Comparison of ENCODE assay signal across 15 cellular contexts in genomic region chr12:2319136-2319535, GRCh38.
A peak's percentile ranks its signal among the peaks of the same experiment; 100 is the strongest.
DNase-seq lines count a peak whose midpoint lies in the region; ATAC-seq and TF ChIP-seq lines count a peak whose summit lies in the region.
"Had no signal": no experiment of that assay in that cellular context is flagged by ENCODE, and none has a peak within 500 bp of the region (broad histone marks: within the 10 kb centered on the region; RNA-seq: fewer than 3 reads in every experiment).

No MANE protein-coding gene starts in this region.

- H2BK120ac ChIP-seq in H9 (ENCODE audit: low read depth, low read length, poor library complexity, severe bottlenecking): no peak overlapping the region

- no peak overlapping the region for H3K4me2 ChIP-seq in H9 (ENCODE audit: insufficient read depth, insufficient read length, low read length)

- H3K27me3 ChIP-seq in H9 (ENCODE audit: insufficient read depth, low read length) (no peaks in the 10 kb centered on the region), SJSA1 (replicated peaks) (no peaks in the 10 kb centered on the region)

- H3T11ph ChIP-seq in H9 (ENCODE audit: low read length): no peak overlapping the region

- H4K91ac ChIP-seq in H9 (ENCODE audit: insufficient read length, low read depth, low read length): no peak overlapping the region

- no peak overlapping the region; the same call in 1 of the 2 replicates for H3K14ac ChIP-seq in H9 (ENCODE audit: insufficient read depth, low read length)

- H4K20me1 ChIP-seq in H9 (ENCODE audit: control insufficient read depth, insufficient read depth, insufficient read length): no peaks in the 10 kb centered on the region

- H4K8ac ChIP-seq in H9 (replicated peaks; ENCODE audit: insufficient read length, low read depth, low read length): no peak overlapping the region

- no peak overlapping the region for H3K4me3 Mint-ChIP-seq in H9
- no peak overlapping the region for H3K4me3 Mint-ChIP-seq in stimulated activated effector memory CD8-positive, alpha-beta T cell treated with anti-CD3 and anti-CD28 coated beads, Interleukin-12 subunit alpha, Interleukin-12 subunit beta, amount 100 ng/mL, for 72 hours

- H3K23ac ChIP-seq in H9 (ENCODE audit: insufficient read length, low read depth, low read length): no peak overlapping the region

- TF ChIP-seq CTCF in H9 (conservative IDR thresholded peaks at IDR 0.05): no peak

- H3K9me3 ChIP-seq in H9 (ENCODE audit: control insufficient read depth, low read depth, low read length): no peaks in the 10 kb centered on the region
- no peaks in the 10 kb centered on the region for H3K9me3 ChIP-seq in SJSA1 (replicated peaks)
- H3K9me3 ChIP-seq in mesodermal cell (ENCODE audit: control insufficient read depth, low read length): peaks cover 3% of the 10 kb centered on the region
- H3K9me3 ChIP-seq: SK-N-SH had no signal

- no peaks in the 10 kb centered on the region for H3K23me2 ChIP-seq in H9 (ENCODE audit: insufficient read length, low read depth, low read length, poor library complexity, severe bottlenecking)

- H3K79me1 ChIP-seq in H9 (ENCODE audit: insufficient read depth, low read depth, low read length, poor library complexity, severe bottlenecking): no peaks in the 10 kb centered on the region

- WGBS in H9 (ENCODE audit: extremely low coverage, insufficient read length, low lambda C conversion rate): no CpG with 5 or more reads among the region's 14 CpGs
- 92 to 97% methylated on average over 10 to 13 of the region's 14 CpGs for WGBS in mesodermal cell (ENCODE audit: insufficient coverage in 2 of 2), 2 experiments

- no peak overlapping the region for H2AFZ ChIP-seq in H9 (ENCODE audit: low read length)

- peak overlapping the region; percentile 65 for H4K5ac ChIP-seq in H9 (ENCODE audit: insufficient read length, low read depth, low read length)

- DNase-seq in H9: no peak
- DNase-seq in SJSA1 (ENCODE audit: low read depth in 1 of 2, low spot score in 2 of 2): no peak
- no peak for DNase-seq in stimulated activated effector memory CD8-positive, alpha-beta T cell treated with anti-CD3 and anti-CD28 coated beads, Interleukin-12 subunit alpha, Interleukin-12 subunit beta, amount 100 ng/mL, for 72 hours (ENCODE audit: low spot score in 2 of 2)
- DNase-seq: DMS153, Kasumi-1, MV-4-11, NCI-H1417 treated with DMSO at 0.1 percent for 48 hours, NCI-H2081 treated with DMSO at 0.1 percent for 48 hours, NCI-H526, SK-N-SH had no signal

- no peak overlapping the region for H2AK5ac ChIP-seq in H9 (ENCODE audit: insufficient read length, low read length)

- no peak overlapping the region for H3K27ac ChIP-seq in H9 (ENCODE audit: insufficient read length, low read depth, low read length)
- peak overlapping the region; percentile 63 for H3K27ac ChIP-seq in SJSA1
- H3K27ac ChIP-seq in mesodermal cell (ENCODE audit: low read depth, low read length, severe bottlenecking): peak overlapping the region; percentile 57
- H3K27ac ChIP-seq: RWPE1 had no signal

- no peak overlapping the region for H2BK5ac ChIP-seq in H9 (ENCODE audit: insufficient read length, low read length)

- H3K56ac ChIP-seq in H9 (ENCODE audit: insufficient read length, low read depth, low read length): no peak overlapping the region

- no peak overlapping the region for H3K4me3 ChIP-seq in SJSA1
- no peak overlapping the region for H3K4me3 ChIP-seq in mesodermal cell (ENCODE audit: extremely low read depth, insufficient read depth, low read length, poor library complexity, severe bottlenecking)

- no peaks in the 10 kb centered on the region; the same call in 1 of the 2 replicates for H3K27me3 Mint-ChIP-seq in H9 (ENCODE audit: low read depth)

- no peak overlapping the region for H2BK20ac ChIP-seq in H9 (ENCODE audit: low read depth, low read length, poor library complexity, severe bottlenecking)

- H3K18ac ChIP-seq in H9 (ENCODE audit: insufficient read length, low read depth, low read length): peak overlapping the region; percentile 2

- H3K4ac ChIP-seq in H9 (ENCODE audit: low read depth, low read length): no peak overlapping the region

- H3K9ac ChIP-seq in H9 (ENCODE audit: extremely low read depth, insufficient read length, low read length): no peak overlapping the region
- H3K9ac ChIP-seq: SK-N-SH had no signal

- H3K36me3 Mint-ChIP-seq in H9 (ENCODE audit: insufficient read depth in 1 of 3, low read depth in 3 of 3): no peaks in the 10 kb centered on the region
- no peaks in the 10 kb centered on the region for H3K36me3 Mint-ChIP-seq in stimulated activated effector memory CD8-positive, alpha-beta T cell treated with anti-CD3 and anti-CD28 coated beads, Interleukin-12 subunit alpha, Interleukin-12 subunit beta, amount 100 ng/mL, for 72 hours

- H3K79me2 ChIP-seq in H9 (ENCODE audit: insufficient read depth, low read length): no peaks in the 10 kb centered on the region

- no peaks in the 10 kb centered on the region for H3K4me1 ChIP-seq in H9 (ENCODE audit: insufficient read depth, low read length)
- peaks cover 37% of the 10 kb centered on the region for H3K4me1 ChIP-seq in SJSA1 (replicated peaks)
- peaks cover 35% of the 10 kb centered on the region for H3K4me1 ChIP-seq in mesodermal cell (ENCODE audit: control insufficient read depth, insufficient read depth, low read length, poor library complexity, severe bottlenecking)

- peak; percentile 15 for ATAC-seq in stimulated activated effector memory CD8-positive, alpha-beta T cell treated with anti-CD3 and anti-CD28 coated beads, Interleukin-12 subunit alpha, Interleukin-12 subunit beta, amount 100 ng/mL, for 72 hours
- ATAC-seq in HG03175 (IDR thresholded peaks at IDR 0.05; ENCODE audit: unreplicated experiment): no peak
- ATAC-seq in GM21825 (IDR thresholded peaks at IDR 0.05; ENCODE audit: unreplicated experiment): no peak
- no peak for ATAC-seq in GM19467 (IDR thresholded peaks at IDR 0.05; ENCODE audit: unreplicated experiment)

- H2BK12ac ChIP-seq in H9 (ENCODE audit: insufficient read length, low read depth, low read length): no peak overlapping the region

- H3K4me1 Mint-ChIP-seq in H9: peaks cover 5 to 11% of the 10 kb centered on the region in 2 experiments
- H3K4me1 Mint-ChIP-seq in stimulated activated effector memory CD8-positive, alpha-beta T cell treated with anti-CD3 and anti-CD28 coated beads, Interleukin-12 subunit alpha, Interleukin-12 subunit beta, amount 100 ng/mL, for 72 hours: no peaks in the 10 kb centered on the region

- H2BK15ac ChIP-seq in H9 (ENCODE audit: low read depth, low read length): no peak overlapping the region

- no peaks in the 10 kb centered on the region; a peak in 2 of 5 replicates for H3K9me3 Mint-ChIP-seq in H9
- H3K9me3 Mint-ChIP-seq in stimulated activated effector memory CD8-positive, alpha-beta T cell treated with anti-CD3 and anti-CD28 coated beads, Interleukin-12 subunit alpha, Interleukin-12 subunit beta, amount 100 ng/mL, for 72 hours: no peaks in the 10 kb centered on the region

- no peak overlapping the region for H3K27ac Mint-ChIP-seq in H9
- no peak overlapping the region for H3K27ac Mint-ChIP-seq in stimulated activated effector memory CD8-positive, alpha-beta T cell treated with anti-CD3 and anti-CD28 coated beads, Interleukin-12 subunit alpha, Interleukin-12 subunit beta, amount 100 ng/mL, for 72 hours

- H3K36me3 ChIP-seq in SJSA1: no peaks in the 10 kb centered on the region
- H3K36me3 ChIP-seq in mesodermal cell (ENCODE audit: control insufficient read depth, insufficient read depth, low read length): no peaks in the 10 kb centered on the region
